In the genomic region with DNA sequence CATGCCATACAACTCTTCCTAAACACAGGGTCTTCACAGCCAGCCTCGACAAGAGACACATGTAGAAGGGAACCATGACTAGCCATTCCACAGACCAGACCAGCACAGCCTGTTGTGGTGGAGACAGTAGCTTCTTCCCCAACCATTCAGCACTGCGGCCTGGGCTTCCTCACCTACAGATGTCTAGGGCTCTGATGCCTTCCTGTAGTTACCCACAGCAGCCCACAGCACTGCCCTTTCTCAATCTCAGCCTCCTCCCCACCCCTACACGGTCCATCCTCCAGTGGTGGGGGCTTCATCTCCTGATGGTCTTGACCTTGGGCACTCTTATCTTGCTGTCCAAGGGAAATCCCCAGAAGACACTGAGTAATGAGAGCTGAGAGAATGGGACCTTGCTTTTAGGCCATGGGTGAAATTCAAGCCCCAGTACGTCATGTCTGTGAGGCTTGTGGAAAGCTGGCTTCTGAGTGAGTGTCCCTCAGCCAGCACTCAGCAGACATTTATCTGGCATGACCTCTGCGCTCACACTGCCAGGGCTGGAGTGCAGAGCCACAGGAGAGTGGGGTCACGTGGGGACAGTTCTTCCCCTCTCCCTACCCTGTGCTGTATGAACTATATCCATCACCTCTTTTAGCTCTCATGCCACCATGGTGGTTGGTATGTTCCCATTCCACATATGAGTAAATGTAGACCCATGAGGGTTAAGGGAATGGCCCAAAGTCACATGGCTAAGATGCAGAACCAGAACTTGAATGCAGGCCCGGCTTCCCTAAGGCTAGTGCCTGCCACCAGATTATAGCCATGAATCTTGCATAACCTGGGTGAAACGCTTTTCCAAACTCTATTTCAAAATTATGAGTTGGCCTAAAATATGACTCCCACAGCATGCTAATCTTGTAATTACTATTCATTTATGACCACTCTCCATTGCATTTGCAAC, we compare ENCODE assay signal across 26 cellular contexts.
DNase-seq lines count a peak whose midpoint lies in the region; ATAC-seq and TF ChIP-seq lines count a peak whose summit lies in the region.
"Had no signal": no experiment of that assay in that cellular context is flagged by ENCODE, and none has a peak within 500 bp of the region (broad histone marks: within the 10 kb centered on the region; RNA-seq: fewer than 3 reads in every experiment).

No MANE protein-coding gene starts in this region.

- 49 to 61% methylated on average over 8 of the region's 8 CpGs for whole genome bisulfite sequencing in heart right ventricle, 2 donors
- WGBS in upper lobe of left lung, 2 donors, result 75 to 77% methylated on average over 6 to 8 of the region's 8 CpGs

- TF ChIP-seq EP300 in upper lobe of left lung (IDR thresholded peaks at IDR 0.05), result no peak

- H3K4me3 Mint-ChIP-seq in naive thymus-derived CD4-positive, alpha-beta T cell, result no peak overlapping the region
- H3K4me3 Mint-ChIP-seq in Calu3 (ENCODE audit: low read depth, unreplicated experiment), result no peak overlapping the region
- H3K4me3 Mint-ChIP-seq: activated CD4-positive, alpha-beta T cell treated with anti-CD3 and anti-CD28 coated beads, Interleukin-2, amount 10 ng/mL, durations not matched to agents 24 days and 14 days; activated naive CD4-positive, alpha-beta T cell treated with anti-CD3 and anti-CD28 coated beads, Interleukin-2, amount 10 ng/mL, durations not matched to agents 7 days and 5 days; activated T-helper 1 cell treated with anti-CD3 and anti-CD28 coated beads, Interleukin-12 subunit alpha, Interleukin-12 subunit beta, Interleukin-2, Interleukin-4 antibody, amounts not matched to agents 30 ng/mL and 10 ng/mL and 1 ng/mL, durations not matched to agents 14 hours and 24 hours and 36 hours; neural crest cell; T-helper 2 cell treated with Interferon-gamma antibody and Interleukin-4, amounts not matched to agents 5 μg/mL and 100 μg/mL, for 36 hours had no signal

- H3K4me3 ChIP-seq in brain microvascular endothelial cell (ENCODE audit: low read depth, low read length), result no peak overlapping the region
- no peak overlapping the region for H3K4me3 ChIP-seq in heart right ventricle
- H3K4me3 ChIP-seq in upper lobe of left lung, result no peak overlapping the region
- H3K4me3 ChIP-seq in naive thymus-derived CD4-positive, alpha-beta T cell (ENCODE audit: low read length), result no peak overlapping the region
- H3K4me3 ChIP-seq: cardiac muscle cell, HAP-1, left lung, mucosa of descending colon had no signal

- peaks cover 5 to 36% (median 16%) of the 10 kb centered on the region in 7 donors for H3K4me1 Mint-ChIP-seq in naive thymus-derived CD4-positive, alpha-beta T cell
- peaks cover 8% of the 10 kb centered on the region for H3K4me1 Mint-ChIP-seq in Calu3 (ENCODE audit: low read depth, unreplicated experiment)

- ATAC-seq in heart right ventricle (peak; percentile 88 to 96 (median 92)), omental fat pad (ENCODE audit: low FRiP score) (peak; percentile 7), upper lobe of left lung (ENCODE audit: low FRiP score in 2 of 2) (peak; percentile 32 to 37), HG03045 (IDR thresholded peaks at IDR 0.05; ENCODE audit: unreplicated experiment) (no peak)
- no peak for ATAC-seq in naive thymus-derived CD4-positive, alpha-beta T cell
- ATAC-seq: left lung, mucosa of descending colon had no signal

- in situ Hi-C loops in brain microvascular endothelial cell (cut with HindIII; ENCODE audit: low pct_ligation_motif_present, low sequenced_read_pairs), result no loop called here

- H3K27ac Mint-ChIP-seq in naive thymus-derived CD4-positive, alpha-beta T cell, result no peak overlapping the region
- no peak overlapping the region for H3K27ac Mint-ChIP-seq in Calu3 (ENCODE audit: unreplicated experiment)
- H3K27ac Mint-ChIP-seq: activated CD4-positive, alpha-beta T cell treated with anti-CD3 and anti-CD28 coated beads, Interleukin-2, amount 10 ng/mL, durations not matched to agents 24 days and 14 days; activated naive CD4-positive, alpha-beta T cell treated with anti-CD3 and anti-CD28 coated beads, Interleukin-2, amount 10 ng/mL, durations not matched to agents 7 days and 5 days; activated T-helper 1 cell treated with anti-CD3 and anti-CD28 coated beads, Interleukin-12 subunit alpha, Interleukin-12 subunit beta, Interleukin-2, Interleukin-4 antibody, amounts not matched to agents 30 ng/mL and 10 ng/mL and 1 ng/mL, durations not matched to agents 14 hours and 24 hours and 36 hours; T-helper 2 cell treated with Interferon-gamma antibody and Interleukin-4, amounts not matched to agents 5 μg/mL and 100 μg/mL, for 36 hours had no signal

- no peaks in the 10 kb centered on the region for H3K9me3 Mint-ChIP-seq in naive thymus-derived CD4-positive, alpha-beta T cell
- H3K9me3 Mint-ChIP-seq in Calu3 (ENCODE audit: low read depth, unreplicated experiment), result no peaks in the 10 kb centered on the region
- H3K9me3 Mint-ChIP-seq: activated CD4-positive, alpha-beta T cell treated with anti-CD3 and anti-CD28 coated beads, Interleukin-2, amount 10 ng/mL, durations not matched to agents 24 days and 14 days; activated naive CD4-positive, alpha-beta T cell treated with anti-CD3 and anti-CD28 coated beads, Interleukin-2, amount 10 ng/mL, durations not matched to agents 7 days and 5 days; activated T-helper 1 cell treated with anti-CD3 and anti-CD28 coated beads, Interleukin-12 subunit alpha, Interleukin-12 subunit beta, Interleukin-2, Interleukin-4 antibody, amounts not matched to agents 30 ng/mL and 10 ng/mL and 1 ng/mL, durations not matched to agents 14 hours and 24 hours and 36 hours; neural crest cell; T-helper 2 cell treated with Interferon-gamma antibody and Interleukin-4, amounts not matched to agents 5 μg/mL and 100 μg/mL, for 36 hours had no signal

- peaks cover 0 to 47% (median 31%) of the 10 kb centered on the region in 9 donors for H3K4me1 ChIP-seq in heart right ventricle
- H3K4me1 ChIP-seq in upper lobe of left lung, result peaks cover 0 to 15% (median 10%) of the 10 kb centered on the region in 4 donors
- H3K4me1 ChIP-seq in naive thymus-derived CD4-positive, alpha-beta T cell (ENCODE audit: control insufficient read depth in 2 of 2, insufficient read depth in 2 of 2, low read length in 2 of 2), result peaks cover 0 to 18% of the 10 kb centered on the region in 2 donors

- CTCF ChIA-PET in naive thymus-derived CD4-positive, alpha-beta T cell (lab: Charles Lee), result interaction anchor here (0.5 kb wide), 1 partner anchor 53 kb away, joined by 3 read pairs; no protein-coding TSS in a partner anchor
- CTCF ChIA-PET in Calu3 (lab: Charles Lee), result no interaction called here
- CTCF ChIA-PET in HEK293T (lab: Yijun Ruan, JAX), result no interaction called here

- DNase-seq in brain microvascular endothelial cell (peak; percentile 27), heart right ventricle (peak; percentile 71 to 74), omental fat pad (ENCODE audit: low spot score) (no peak), upper lobe of left lung (no peak), Calu3 (no peak), HEK293T (ENCODE audit: extremely low spot score) (no peak)
- DNase-seq in naive thymus-derived CD4-positive, alpha-beta T cell, result no peak
- DNase-seq: activated CD4-positive, alpha-beta T cell treated with anti-CD3 and anti-CD28 coated beads, Interleukin-2, amount 10 ng/mL, durations not matched to agents 24 days and 14 days; activated naive CD4-positive, alpha-beta T cell treated with anti-CD3 and anti-CD28 coated beads, Interleukin-2, amount 10 ng/mL, durations not matched to agents 7 days and 5 days; amygdala; left lung; mucosa of descending colon; NCI-H1417; NCI-H2081; NCI-H82; posterior cingulate gyrus; small intestine; stimulated activated CD4-positive, alpha-beta T cell treated with anti-CD3 and anti-CD28 coated beads, Interleukin-1b, Interleukin-23, amount 100 ng/mL, for 48 hours; WERI-Rb-1 had no signal

- peaks cover 0 to under 1% (median 0%) of the 10 kb centered on the region in 5 donors for H3K27me3 Mint-ChIP-seq in naive thymus-derived CD4-positive, alpha-beta T cell
- no peaks in the 10 kb centered on the region for H3K27me3 Mint-ChIP-seq in Calu3 (ENCODE audit: unreplicated experiment)
- H3K27me3 Mint-ChIP-seq: activated CD4-positive, alpha-beta T cell treated with anti-CD3 and anti-CD28 coated beads, Interleukin-2, amount 10 ng/mL, durations not matched to agents 24 days and 14 days had no signal

- POLR2A ChIA-PET in naive thymus-derived CD4-positive, alpha-beta T cell (lab: Charles Lee), result no interaction called here
- POLR2A ChIA-PET in HEK293T (lab: Yijun Ruan, JAX), result no interaction called here

- H3K27ac ChIP-seq in brain microvascular endothelial cell (no peak overlapping the region), heart right ventricle (peak overlapping the region; percentile 42 to 86 (median 70)), upper lobe of left lung (peak overlapping the region in 2 of 4 donors; percentile 14 to 67)
- H3K27ac ChIP-seq in naive thymus-derived CD4-positive, alpha-beta T cell (ENCODE audit: low read depth, low read length), result no peak overlapping the region
- H3K27ac ChIP-seq: C4-2B, cardiac muscle cell, left lung, WERI-Rb-1 had no signal

- BruUV-seq in Calu3 (replicated peaks; lab: Mats Ljungman, UMichigan), result no TSS peak

- no peak for TF ChIP-seq POLR2A in upper lobe of left lung (IDR thresholded peaks at IDR 0.05)

- intact Hi-C loops in heart right ventricle (cut with DNase I), result loop anchor here in 6 of 10 donors (5.0 to 10.0 kb wide), 8 partner anchors 63 to 361 kb away; a partner anchor contains a TSS
- intact Hi-C loops in naive thymus-derived CD4-positive, alpha-beta T cell (cut with micrococcal nuclease), result loop anchor here (2.0 to 10.0 kb wide), 6 partner anchors 51 to 359 kb away; no protein-coding TSS in a partner anchor
- intact Hi-C loops in Calu3 (cut with micrococcal nuclease; ENCODE audit: unreplicated experiment), result loop anchor here (10.0 kb wide), 1 partner anchor 221 kb away; no protein-coding TSS in a partner anchor

- H3K27me3 ChIP-seq in brain microvascular endothelial cell (replicated peaks) (no peaks in the 10 kb centered on the region), heart right ventricle (no peaks in the 10 kb centered on the region), upper lobe of left lung (no peaks in the 10 kb centered on the region)
- H3K27me3 ChIP-seq in naive thymus-derived CD4-positive, alpha-beta T cell (ENCODE audit: control insufficient read depth in 2 of 2, insufficient read depth in 2 of 2, low read length in 2 of 2), result no peaks in the 10 kb centered on the region
- H3K27me3 ChIP-seq: cardiac muscle cell, left lung had no signal

- H3K36me3 ChIP-seq in brain microvascular endothelial cell (replicated peaks), result no peaks in the 10 kb centered on the region
- H3K36me3 ChIP-seq in heart right ventricle, result no peaks in the 10 kb centered on the region
- H3K36me3 ChIP-seq in upper lobe of left lung, result no peaks in the 10 kb centered on the region
- H3K36me3 ChIP-seq in naive thymus-derived CD4-positive, alpha-beta T cell (ENCODE audit: control insufficient read depth in 2 of 3, insufficient read depth in 3 of 3, low read length in 3 of 3), result no peaks in the 10 kb centered on the region
- H3K36me3 ChIP-seq: cardiac muscle cell, HAP-1, left lung, WERI-Rb-1 had no signal

- H3K9me3 ChIP-seq in heart right ventricle (no peaks in the 10 kb centered on the region), upper lobe of left lung (no peaks in the 10 kb centered on the region)
- no peaks in the 10 kb centered on the region for H3K9me3 ChIP-seq in naive thymus-derived CD4-positive, alpha-beta T cell (ENCODE audit: control insufficient read depth in 2 of 3, low read length in 3 of 3)
- H3K9me3 ChIP-seq: HAP-1, left lung, mucosa of descending colon had no signal

- TF ChIP-seq CTCF in brain microvascular endothelial cell (IDR thresholded peaks at IDR 0.05; ENCODE audit: low read depth, low read length, missing control alignments), result no peak
- TF ChIP-seq CTCF in heart right ventricle (IDR thresholded peaks at IDR 0.05), result no peak
- TF ChIP-seq CTCF in omental fat pad (IDR thresholded peaks at IDR 0.05), result no peak
- no peak for TF ChIP-seq CTCF in upper lobe of left lung (IDR thresholded peaks at IDR 0.05)
- no peak for TF ChIP-seq CTCF in Calu3 (IDR thresholded peaks at IDR 0.05; ENCODE audit: unreplicated experiment)

- no peaks in the 10 kb centered on the region for H3K36me3 Mint-ChIP-seq in naive thymus-derived CD4-positive, alpha-beta T cell
- H3K36me3 Mint-ChIP-seq in Calu3 (ENCODE audit: insufficient read depth, unreplicated experiment), result no peaks in the 10 kb centered on the region
- H3K36me3 Mint-ChIP-seq: activated naive CD4-positive, alpha-beta T cell treated with anti-CD3 and anti-CD28 coated beads, Interleukin-2, amount 10 ng/mL, durations not matched to agents 7 days and 5 days had no signal

Comparison
In these comparisons a context has a peak if more than half of its experiments do, and no peak if none do; other contexts are left out.
1. DNase-seq: peak in brain microvascular endothelial cell (single experiment) and heart right ventricle (2 of 2); none in omental fat pad (single experiment), upper lobe of left lung (0 of 2), naive thymus-derived CD4-positive, alpha-beta T cell (0 of 9), Calu3 (single experiment) and HEK293T (single experiment).
2. H3K27ac ChIP-seq: peak in heart right ventricle (10 of 10); none in brain microvascular endothelial cell (single experiment) and naive thymus-derived CD4-positive, alpha-beta T cell (single experiment).
3. ATAC-seq: peak in heart right ventricle (8 of 8), omental fat pad (single experiment) and upper lobe of left lung (2 of 2); none in naive thymus-derived CD4-positive, alpha-beta T cell (single experiment) and HG03045 (single experiment).